ENCODE assay signal across 8 cellular contexts in the genomic region with DNA sequence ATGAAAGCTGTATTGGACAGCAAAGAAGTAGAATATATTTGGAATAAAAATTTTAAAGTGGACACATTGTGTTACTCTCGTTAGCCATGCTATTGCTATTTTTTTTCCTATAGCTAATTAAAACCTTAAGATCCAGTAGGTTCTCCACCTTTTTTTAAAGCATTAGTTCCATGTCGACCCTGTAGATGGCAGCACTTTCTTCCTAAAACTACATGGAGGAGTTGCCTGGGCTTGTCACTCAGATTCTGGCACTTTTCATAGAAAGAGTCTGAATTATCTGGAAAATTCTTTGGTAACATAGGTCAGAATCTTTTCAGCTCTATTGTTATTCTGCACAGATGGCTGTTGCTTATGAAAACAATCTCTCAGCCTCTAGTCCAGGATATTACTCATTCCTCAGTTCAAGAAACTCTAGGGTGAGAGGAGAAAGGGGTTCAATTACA. TPM values are rescaled to one million over a fixed set of nuclear protein-coding genes. Genes with fewer than 3 reads are reported as not detected.
DNase-seq lines count a peak whose midpoint lies in the region; ATAC-seq and TF ChIP-seq lines count a peak whose summit lies in the region.

No MANE protein-coding gene starts in this region.

- H3K9me3 ChIP-seq in CD4-positive, alpha-beta T cell (ENCODE audit: control insufficient read depth, low read length), result no peaks in the 10 kb centered on the region
- no peaks in the 10 kb centered on the region for H3K9me3 ChIP-seq in neuron (ENCODE audit: low read length)

- peaks cover 24% of the 10 kb centered on the region for H3K4me1 Mint-ChIP-seq in CD4-positive, alpha-beta T cell (ENCODE audit: low read depth)

- peaks cover 15% of the 10 kb centered on the region for H3K27me3 Mint-ChIP-seq in CD4-positive, alpha-beta T cell

- peaks cover 3% of the 10 kb centered on the region for H3K4me1 ChIP-seq in neuron (ENCODE audit: insufficient read depth, low read length)

- H3K9me3 Mint-ChIP-seq in CD4-positive, alpha-beta T cell, result no peaks in the 10 kb centered on the region

- no peak overlapping the region for H3K27ac Mint-ChIP-seq in CD4-positive, alpha-beta T cell

- H3K36me3 Mint-ChIP-seq in CD4-positive, alpha-beta T cell (ENCODE audit: low read depth), result no peaks in the 10 kb centered on the region

- no peaks in the 10 kb centered on the region for H3K27me3 ChIP-seq in CD4-positive, alpha-beta T cell (ENCODE audit: control insufficient read depth, insufficient read depth, low read length)
- H3K27me3 ChIP-seq in neuron (ENCODE audit: insufficient read depth, low read length), result no peaks in the 10 kb centered on the region

- H3K4me3 ChIP-seq in fibroblast of the aortic adventitia (ENCODE audit: low read depth, low read length) (no peak overlapping the region), neuron (ENCODE audit: low read length) (no peak overlapping the region)

- H3K4me3 Mint-ChIP-seq in CD4-positive, alpha-beta T cell, result no peak overlapping the region

- TF ChIP-seq CTCF in CD4-positive, alpha-beta T cell (IDR thresholded peaks at IDR 0.05), result peak; percentile 72
- TF ChIP-seq CTCF in fibroblast of the aortic adventitia (IDR thresholded peaks at IDR 0.05; ENCODE audit: insufficient read depth, low read length), result peak; percentile 69

- POLR2A ChIA-PET in CD4-positive, alpha-beta T cell (lab: Charles Lee), result interaction anchor here (0.6 to 0.9 kb wide), 2 partner anchors 12 to 60 kb away, joined by 3 read pairs; no protein-coding TSS in a partner anchor

- peak; percentile 56 for ATAC-seq in CD4-positive, alpha-beta T cell (ENCODE audit: poor library complexity)
- ATAC-seq in GM18868 (IDR thresholded peaks at IDR 0.05; ENCODE audit: unreplicated experiment) (peak; percentile 65), HG03135 (IDR thresholded peaks at IDR 0.05; ENCODE audit: unreplicated experiment) (peak; percentile 53)

- peak in 2 of 10 experiments; percentile 10 to 14 for DNase-seq in CD4-positive, alpha-beta T cell
- DNase-seq in NCI-H2196 (lab: John Stamatoyannopoulos, UW; ENCODE audit: unreplicated experiment), result peak; percentile 61
- peak; percentile 14 to 30 for DNase-seq in activated CD4-positive, alpha-beta T cell treated with anti-CD3 and anti-CD28 coated beads for 4 hours
- peak; percentile 97 for DNase-seq in fibroblast of the aortic adventitia (ENCODE audit: low read depth)
- no peak for DNase-seq in NK-92 treated with Interleukin-12 subunit alpha and Interleukin-12 subunit beta, amount 100 ng/mL, for 24 hours (lab: John Stamatoyannopoulos, UW)

- intact Hi-C loops in CD4-positive, alpha-beta T cell (cut with DNase I, micrococcal nuclease), result loop anchor here (5.0 to 10.0 kb wide), 4 partner anchors 73 to 589 kb away; no protein-coding TSS in a partner anchor

- peak overlapping the region; percentile 70 for H2AFZ ChIP-seq in neuron (ENCODE audit: low read depth, low read length)

- no peak overlapping the region for H3K27ac ChIP-seq in CD4-positive, alpha-beta T cell (ENCODE audit: low read depth, low read length)

- H3K36me3 ChIP-seq in neuron (ENCODE audit: insufficient read depth, low read length), result no peaks in the 10 kb centered on the region

- CTCF ChIA-PET in CD4-positive, alpha-beta T cell (lab: Charles Lee), result interaction anchor here (0.7 to 1.3 kb wide), 3 partner anchors 11 to 17 kb away, joined by 3 to 4 read pairs (median 4); no protein-coding TSS in a partner anchor

RNA-seq across cellular contexts. Expression of a gene that starts 42.0 kb away (rescaled TPM):
- 1 to 10 TPM; 2.6 to 2.8 TPM for total RNA-seq in CD4-positive, alpha-beta T cell
- total RNA-seq in fibroblast of the aortic adventitia (ENCODE audit: low replicate concordance), result 2.7 and 3.4 TPM in 2 replicates
